ENCODE assay signal across 1 cellular context in genomic region chr15:78261062-78261461, GRCh38.
TF ChIP-seq lines count a peak whose summit lies in the region.

No MANE protein-coding gene starts in this region.

TF ChIP-seq in K562, 482 proteins besides CTCF, POLR2A, EP300 and RAD21 (continued from another document):
- no peak for TF ChIP-seq MITF (IDR thresholded peaks at IDR 0.05)
- no peak for TF ChIP-seq ZNF431 (CRISPR knock-in tag; IDR thresholded peaks at IDR 0.05)
